In the genomic region with DNA sequence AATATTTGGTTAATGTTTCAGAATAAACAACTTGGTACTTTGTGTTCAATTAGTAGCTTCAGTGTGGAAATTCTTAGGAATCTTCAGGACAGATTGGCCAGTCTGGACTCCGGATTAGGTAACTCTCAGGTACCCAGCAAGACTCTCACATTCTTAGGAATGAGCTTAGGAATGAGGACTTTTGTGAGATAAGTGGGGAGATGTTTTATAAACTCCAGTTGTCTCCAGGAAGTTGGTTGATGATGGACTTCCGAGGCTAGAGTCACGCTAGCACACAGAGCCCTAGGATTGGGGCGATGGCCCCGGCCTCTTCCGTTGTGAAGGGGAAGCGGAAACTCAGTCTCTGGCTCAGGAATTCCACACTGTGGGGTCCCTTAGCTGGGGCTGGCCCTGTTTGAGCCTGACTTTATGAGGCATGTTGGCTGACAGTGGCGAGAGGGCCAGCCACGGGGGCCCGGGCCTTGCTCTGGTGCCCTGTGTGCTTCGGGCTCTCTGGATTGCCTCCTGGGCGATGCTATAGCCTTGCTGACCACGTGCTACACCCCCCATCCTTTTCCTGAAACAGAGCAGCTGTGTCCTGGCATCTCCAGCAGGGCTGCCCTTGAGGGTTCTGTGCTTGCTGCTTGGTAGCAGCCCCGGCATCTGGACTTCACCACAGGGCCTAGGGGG, we compare ENCODE assay signal across 11 cellular contexts. TPM values are rescaled to one million over a fixed set of nuclear protein-coding genes. Genes with fewer than 3 reads are reported as not detected.
A peak's percentile ranks its signal among the peaks of the same experiment; 100 is the strongest.
DNase-seq lines count a peak whose midpoint lies in the region; ATAC-seq and TF ChIP-seq lines count a peak whose summit lies in the region.
"Had no signal": no experiment of that assay in that cellular context is flagged by ENCODE, and none has a peak within 500 bp of the region (broad histone marks: within the 10 kb centered on the region; RNA-seq: fewer than 3 reads in every experiment).

No MANE protein-coding gene starts in this region.

- H3K4me1 Mint-ChIP-seq in WTC11: peaks cover 14% of the 10 kb centered on the region

- no peaks in the 10 kb centered on the region for H3K9me3 Mint-ChIP-seq in WTC11
- H3K9me3 Mint-ChIP-seq: CD4-positive, alpha-beta memory T cell had no signal

- intact Hi-C loops in right cardiac atrium (cut with DNase I): no loop called here
- intact Hi-C loops in psoas muscle (cut with DNase I): no loop called here

- H3K4me3 Mint-ChIP-seq in WTC11: no peak overlapping the region
- H3K4me3 Mint-ChIP-seq: CD4-positive, alpha-beta memory T cell had no signal

- H3K36me3 ChIP-seq in psoas muscle (ENCODE audit: insufficient read depth in 1 of 2, low read depth in 1 of 2): peaks cover 0 to 19% of the 10 kb centered on the region in 2 donors

- no peaks in the 10 kb centered on the region for H3K27me3 ChIP-seq in right cardiac atrium (ENCODE audit: control insufficient read depth, insufficient read depth)
- no peaks in the 10 kb centered on the region for H3K27me3 ChIP-seq in psoas muscle (ENCODE audit: insufficient read depth in 3 of 3, low read length in 2 of 3)

- DNase-seq in WTC11 (ENCODE audit: low spot score): no peak
- DNase-seq in right cardiac atrium: peak; percentile 32 to 63 (median 44)
- no peak for DNase-seq in psoas muscle
- no peak for DNase-seq in HuH-7 (ENCODE audit: low spot score)
- DNase-seq: activated CD4-positive, alpha-beta T cell treated with anti-CD3 and anti-CD28 coated beads, Interleukin-2, amount 50 U/mL, for 4 hours; CD4-positive, alpha-beta memory T cell; PC-3 had no signal

- no peaks in the 10 kb centered on the region; the same call in 1 of the 2 replicates for H3K36me3 Mint-ChIP-seq in WTC11

- H3K27ac Mint-ChIP-seq in WTC11: no peak overlapping the region; the same call in 1 of the 2 replicates

- no peaks in the 10 kb centered on the region for H3K27me3 Mint-ChIP-seq in WTC11 (ENCODE audit: low read depth)
- H3K27me3 Mint-ChIP-seq: CD4-positive, alpha-beta memory T cell had no signal

- peaks cover 2% of the 10 kb centered on the region for H3K4me1 ChIP-seq in right cardiac atrium (ENCODE audit: control insufficient read depth, insufficient read depth, low read length)
- H3K4me1 ChIP-seq in psoas muscle: peaks cover 16% of the 10 kb centered on the region

- H3K27ac ChIP-seq in C4-2B (peak overlapping the region; percentile 62), right cardiac atrium (ENCODE audit: low read length) (peak overlapping the region; percentile 1), psoas muscle (peak overlapping the region; percentile 53)

- TF ChIP-seq CTCF in C4-2B (conservative IDR thresholded peaks at IDR 0.05) (no peak), WTC11 (IDR thresholded peaks at IDR 0.05) (no peak), psoas muscle (IDR thresholded peaks at IDR 0.05) (no peak)

- H3K4me3 ChIP-seq in right cardiac atrium (ENCODE audit: low read length) (no peak overlapping the region), psoas muscle (no peak overlapping the region)

- peak; percentile 65; the same call in 1 of the 2 replicates for ATAC-seq in WTC11
- peak; percentile 43 to 89 for ATAC-seq in right cardiac atrium
- peak; percentile 27 to 40 (median 36) for ATAC-seq in psoas muscle
- ATAC-seq in HG02623 (IDR thresholded peaks at IDR 0.05; ENCODE audit: unreplicated experiment): no peak
- no peak for ATAC-seq in HG03196 (IDR thresholded peaks at IDR 0.05; ENCODE audit: unreplicated experiment)
- ATAC-seq in HG02840 (IDR thresholded peaks at IDR 0.05; ENCODE audit: low FRiP score, unreplicated experiment): no peak

- WGBS in right cardiac atrium: 68% methylated on average over 14 of the region's 14 CpGs
- WGBS in psoas muscle, 3 donors: 63 to 72% (median 70%) methylated on average over 14 of the region's 14 CpGs

- POLR2A ChIA-PET in WTC11 (lab: Charles Lee): no interaction called here

- H3K9me3 ChIP-seq in right cardiac atrium (ENCODE audit: control insufficient read depth, low read length) (no peaks in the 10 kb centered on the region), psoas muscle (no peaks in the 10 kb centered on the region)

- CTCF ChIA-PET in WTC11 (lab: Charles Lee): interaction anchor here (1.0 to 1.2 kb wide), 2 partner anchors 9 to 69 kb away, joined by 3 to 6 read pairs; no protein-coding TSS in a partner anchor

TF ChIP-seq in WTC11, 78 proteins besides CTCF, POLR2A, EP300 and RAD21:
- TF ChIP-seq, protein P1, sequence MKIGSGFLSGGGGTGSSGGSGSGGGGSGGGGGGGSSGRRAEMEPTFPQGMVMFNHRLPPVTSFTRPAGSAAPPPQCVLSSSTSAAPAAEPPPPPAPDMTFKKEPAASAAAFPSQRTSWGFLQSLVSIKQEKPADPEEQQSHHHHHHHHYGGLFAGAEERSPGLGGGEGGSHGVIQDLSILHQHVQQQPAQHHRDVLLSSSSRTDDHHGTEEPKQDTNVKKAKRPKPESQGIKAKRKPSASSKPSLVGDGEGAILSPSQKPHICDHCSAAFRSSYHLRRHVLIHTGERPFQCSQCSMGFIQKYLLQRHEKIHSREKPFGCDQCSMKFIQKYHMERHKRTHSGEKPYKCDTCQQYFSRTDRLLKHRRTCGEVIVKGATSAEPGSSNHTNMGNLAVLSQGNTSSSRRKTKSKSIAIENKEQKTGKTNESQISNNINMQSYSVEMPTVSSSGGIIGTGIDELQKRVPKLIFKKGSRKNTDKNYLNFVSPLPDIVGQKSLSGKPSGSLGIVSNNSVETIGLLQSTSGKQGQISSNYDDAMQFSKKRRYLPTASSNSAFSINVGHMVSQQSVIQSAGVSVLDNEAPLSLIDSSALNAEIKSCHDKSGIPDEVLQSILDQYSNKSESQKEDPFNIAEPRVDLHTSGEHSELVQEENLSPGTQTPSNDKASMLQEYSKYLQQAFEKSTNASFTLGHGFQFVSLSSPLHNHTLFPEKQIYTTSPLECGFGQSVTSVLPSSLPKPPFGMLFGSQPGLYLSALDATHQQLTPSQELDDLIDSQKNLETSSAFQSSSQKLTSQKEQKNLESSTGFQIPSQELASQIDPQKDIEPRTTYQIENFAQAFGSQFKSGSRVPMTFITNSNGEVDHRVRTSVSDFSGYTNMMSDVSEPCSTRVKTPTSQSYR (CRISPR knock-in tag; IDR thresholded peaks at IDR 0.05): no peak

RNA-seq across cellular contexts. Expression of a gene that starts 32.4 kb away (rescaled TPM):
- total RNA-seq in WTC11 (2021) (37.1 to 38.6 TPM (median 37.9 TPM) in 3 replicates), right cardiac atrium (10 to 100 TPM; 32.2 to 44.6 (median 38.4) TPM), psoas muscle (10 to 100 TPM; 44.7 to 89.5 (median 71.5) TPM)
- polyA plus RNA-seq in right cardiac atrium (25.1 TPM), psoas muscle (10 to 100 TPM; 20.3 to 26.1 (median 26.1) TPM)

RNA-seq across cellular contexts. Expression of a gene that starts 56.2 kb away (rescaled TPM):
- total RNA-seq in WTC11 (2021): 37.8 to 43.6 TPM (median 40.7 TPM) in 3 replicates
- 10 to 100 TPM in 3 of 4 donors, 1 to 10 TPM in 1; 8.6 to 14.6 (median 13.3) TPM for total RNA-seq in right cardiac atrium
- 14.3 TPM for polyA plus RNA-seq in right cardiac atrium
- total RNA-seq in psoas muscle: 10 to 100 TPM; 13.9 to 22.9 (median 19.6) TPM
- 10 to 100 TPM; 14.1 to 18.1 (median 15.8) TPM for polyA plus RNA-seq in psoas muscle

Comparison
In these comparisons a context has a peak if more than half of its experiments do, and no peak if none do; other contexts are left out.
1. H3K27ac ChIP-seq: peak in every context shown above with its lines; median percentile 62 in C4-2B; 53 in psoas muscle; 1 in right cardiac atrium.
2. ATAC-seq: peak in WTC11 (single experiment), right cardiac atrium (2 of 2) and psoas muscle (4 of 4); none in HG02623 (single experiment), HG03196 (single experiment) and HG02840 (single experiment).
3. DNase-seq: peak in right cardiac atrium (3 of 3); none in WTC11 (single experiment), psoas muscle (0 of 2) and HuH-7 (single experiment).